Comparison of ENCODE assay signal across 23 cellular contexts in the genomic region with DNA sequence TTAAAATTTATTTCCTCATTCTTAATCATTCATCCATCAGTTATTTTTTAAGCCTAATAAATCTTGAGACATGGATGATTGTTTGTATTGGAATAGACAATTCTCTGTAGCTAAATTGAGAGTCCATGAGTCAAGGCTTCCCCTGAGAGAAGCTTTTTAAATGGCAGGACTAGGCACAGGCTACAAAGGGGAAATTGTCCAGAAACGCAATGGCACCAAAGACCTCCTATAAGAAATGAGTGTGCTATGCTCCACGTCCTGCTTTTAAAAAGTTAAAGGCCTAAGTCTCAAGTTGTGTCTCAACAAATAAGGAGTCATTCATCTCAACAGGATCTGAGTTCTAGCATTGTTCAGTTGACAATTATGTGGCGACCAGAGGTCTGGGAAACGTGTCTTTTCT.
"Had no signal": no experiment of that assay in that cellular context is flagged by ENCODE, and none has a peak within 500 bp of the region (broad histone marks: within the 10 kb centered on the region; RNA-seq: fewer than 3 reads in every experiment).

No MANE protein-coding gene starts in this region.

- H3K27me3 ChIP-seq: hepatocyte, tibial nerve, uterus had no signal

- DNase-seq: activated CD4-positive, alpha-beta T cell treated with anti-CD3 and anti-CD28 coated beads, Interleukin-2, amount 50 U/mL, for 1 hour; activated CD8-positive, alpha-beta memory T cell treated with anti-CD3 and anti-CD28 coated beads for 24 hours; activated CD8-positive, alpha-beta memory T cell treated with anti-CD3 and anti-CD28 coated beads, Interleukin-2, amount 50 U/mL, for 48 hours; activated effector memory CD4-positive, alpha-beta T cell treated with anti-CD3 and anti-CD28 coated beads, Interleukin-2, amount 50 U/mL, for 16 hours; activated naive CD4-positive, alpha-beta T cell treated with anti-CD3 and anti-CD28 coated beads, Interleukin-2, amount 50 U/mL, for 16 hours; activated T-cell treated with anti-CD3 and anti-CD28 coated beads, Interleukin-2, amount 50 U/mL, for 72 hours; dermis blood vessel endothelial cell; effector memory CD4-positive, alpha-beta T cell; foreskin fibroblast; left cardiac atrium; occipital lobe; retina; stimulated activated CD4-positive, alpha-beta T cell treated with anti-CD3 and anti-CD28 coated beads, Interleukin-12 subunit alpha, Interleukin-12 subunit beta, amount 100 ng/mL, for 4 hours; stimulated activated CD4-positive, alpha-beta T cell treated with anti-CD3 and anti-CD28 coated beads, Interleukin-1b, Interleukin-23, amount 100 ng/mL, for 48 hours; stimulated activated CD8-positive, alpha-beta memory T cell treated with anti-CD3 and anti-CD28 coated beads, Interleukin-4, amount 100 ng/mL, for 48 hours; stimulated activated naive CD4-positive, alpha-beta T cell treated with Interleukin-2 at 50 U/mL for 16 hours; substantia nigra; uterus had no signal

- H2AFZ ChIP-seq: hepatocyte had no signal

- H3K4me3 ChIP-seq: cardiac muscle cell, hepatocyte, tibial nerve, uterus had no signal

- H3K9me3 ChIP-seq: tibial nerve, uterus had no signal

- H3K4me1 ChIP-seq: tibial nerve, uterus had no signal

- ATAC-seq: activated CD4-positive, CD25-positive, alpha-beta regulatory T cell treated with anti-CD3 and anti-CD28 coated beads, Interleukin-2, amount 50 U/mL, for 24 hours; activated T-cell treated with anti-CD3 and anti-CD28 coated beads, Interleukin-2, amount 50 U/mL, for 72 hours; left cardiac atrium; natural killer cell treated with Interleukin-12 subunit alpha and Interleukin-12 subunit beta and Interleukin-15 and Interleukin-18, amount 100 ng/mL, for 72 hours had no signal

- H3K36me3 ChIP-seq: cardiac muscle cell, tibial nerve, uterus had no signal

- H3K79me2 ChIP-seq: hepatocyte had no signal

- H3K4me2 ChIP-seq: hepatocyte had no signal

- H3K27ac ChIP-seq: cardiac muscle cell, hepatocyte, uterus had no signal
